Comparison of ENCODE assay signal across 1 cellular context in genomic region chr3:112397529-112397928, GRCh38.
TF ChIP-seq lines count a peak whose summit lies in the region.

No MANE protein-coding gene starts in this region.

TF ChIP-seq in GM12878, 131 proteins besides CTCF, POLR2A, EP300 and RAD21 (continued from another document):
- TF ChIP-seq ZBTB11 (CRISPR knock-in tag; IDR thresholded peaks at IDR 0.05) (no peak), BCLAF1 (IDR thresholded peaks at IDR 0.05) (no peak), MTA3 (IDR thresholded peaks at IDR 0.05; ENCODE audit: borderline replicate concordance, low read length) (no peak), ATF2 (IDR thresholded peaks at IDR 0.05; ENCODE audit: low read length) (no peak), E4F1 (IDR thresholded peaks at IDR 0.05; ENCODE audit: borderline replicate concordance, partially characterized antibody) (no peak), HSF1 (IDR thresholded peaks at IDR 0.05; ENCODE audit: low read depth, low read length) (no peak), TCF7 (IDR thresholded peaks at IDR 0.05; ENCODE audit: borderline replicate concordance) (no peak), ZSCAN29 (IDR thresholded peaks at IDR 0.05) (no peak), SMARCA5 (IDR thresholded peaks at IDR 0.05) (no peak), SP1 (IDR thresholded peaks at IDR 0.05; ENCODE audit: low read depth, low read length) (no peak)
TF ChIP-seq in GM12878: peak in this region for 0.
